Comparison of ENCODE assay signal across 26 cellular contexts in genomic region chr12:43060738-43061137, GRCh38.
"Had no signal": no experiment of that assay in that cellular context is flagged by ENCODE, and none has a peak within 500 bp of the region (broad histone marks: within the 10 kb centered on the region; RNA-seq: fewer than 3 reads in every experiment).

No MANE protein-coding gene starts in this region.

- H3K4me3 ChIP-seq: ascending aorta, coronary artery, esophagus squamous epithelium, gastroesophageal sphincter, spleen, transverse colon had no signal

- H3K36me3 ChIP-seq: ascending aorta, brain microvascular endothelial cell, esophagus squamous epithelium, gastroesophageal sphincter, spleen, transverse colon, WERI-Rb-1 had no signal

- FAIRE-seq: keratinocyte had no signal

- ATAC-seq: activated CD4-positive, CD25-positive, alpha-beta regulatory T cell treated with anti-CD3 and anti-CD28 coated beads, Interleukin-2, amount 50 U/mL, for 24 hours; gastroesophageal sphincter; left cardiac atrium; right cardiac atrium had no signal

- H3K27ac ChIP-seq: ascending aorta, brain microvascular endothelial cell, coronary artery, epithelial cell of prostate, esophagus squamous epithelium, gastroesophageal sphincter, spleen, transverse colon, WERI-Rb-1 had no signal

- H3K27me3 ChIP-seq: ascending aorta, brain microvascular endothelial cell, esophagus squamous epithelium, gastroesophageal sphincter, spleen, transverse colon had no signal

- H3K4me1 ChIP-seq: ascending aorta, esophagus squamous epithelium, spleen, transverse colon had no signal

- DNase-seq: activated CD4-positive, alpha-beta T cell treated with anti-CD3 and anti-CD28 coated beads for 48 hours; activated CD4-positive, alpha-beta T cell treated with anti-CD3 and anti-CD28 coated beads, Interleukin-2, amount 50 U/mL, for 48 hours; activated CD8-positive, alpha-beta memory T cell treated with anti-CD3 and anti-CD28 coated beads for 24 hours; activated effector memory CD4-positive, alpha-beta T cell treated with anti-CD3 and anti-CD28 coated beads, Interleukin-2, amount 50 U/mL, for 16 hours; activated naive CD4-positive, alpha-beta T cell treated with anti-CD3 and anti-CD28 coated beads, Interleukin-2, amount 10 ng/mL, durations not matched to agents 7 days and 5 days; activated naive CD8-positive, alpha-beta T cell treated with anti-CD3 and anti-CD28 coated beads, Interleukin-2, amount 10 ng/mL, durations not matched to agents 7 days and 5 days; activated T-cell treated with anti-CD3 and anti-CD28 coated beads, Interleukin-2, amount 50 U/mL, for 1 hour; brain microvascular endothelial cell; endodermal cell; esophagus squamous epithelium; hippocampal formation; left cardiac atrium; mammary epithelial cell; posterior cingulate gyrus; right cardiac atrium; spleen; stimulated activated naive CD4-positive, alpha-beta T cell; T-helper 2 cell; transverse colon; WERI-Rb-1 had no signal

- H3K9me3 ChIP-seq: ascending aorta, esophagus squamous epithelium, gastroesophageal sphincter, spleen, transverse colon had no signal
